33 cellular contexts compared by ENCODE assay signal in genomic region chr11:54979375-54979774, GRCh38.
"Had no signal": no experiment of that assay in that cellular context is flagged by ENCODE, and none has a peak within 500 bp of the region (broad histone marks: within the 10 kb centered on the region; RNA-seq: fewer than 3 reads in every experiment).

No MANE protein-coding gene starts in this region.

- H3K36me3 ChIP-seq: adrenal gland, brain microvascular endothelial cell, breast epithelium had no signal

- H3K4me1 ChIP-seq: adrenal gland, body of pancreas, breast epithelium had no signal

- DNase-seq: activated B cell treated with CpG ODN at 0.5 μM for 24 hours; activated CD4-positive, alpha-beta memory T cell treated with anti-CD3 and anti-CD28 coated beads, Interleukin-2, amount 10 ng/mL, durations not matched to agents 7 days and 5 days; activated CD4-positive, alpha-beta T cell treated with anti-CD3 and anti-CD28 coated beads for 48 hours; activated CD4-positive, alpha-beta T cell treated with anti-CD3 and anti-CD28 coated beads, Interleukin-2, amount 10 ng/mL, durations not matched to agents 7 days and 5 days; activated CD4-positive, alpha-beta T cell treated with anti-CD3 and anti-CD28 coated beads, Interleukin-2, amount 50 U/mL, for 48 hours; activated CD4-positive, CD25-positive, alpha-beta regulatory T cell treated with anti-CD3 and anti-CD28 coated beads, Interleukin-2, amount 50 U/mL, for 72 hours; activated CD8-positive, alpha-beta memory T cell treated with anti-CD3 and anti-CD28 coated beads for 24 hours; activated CD8-positive, alpha-beta memory T cell treated with anti-CD3 and anti-CD28 coated beads, Interleukin-2, amount 10 ng/mL, durations not matched to agents 7 days and 5 days; activated CD8-positive, alpha-beta memory T cell treated with anti-CD3 and anti-CD28 coated beads, Interleukin-2, amount 50 U/mL, for 48 hours; activated CD8-positive, alpha-beta T cell treated with anti-CD3 and anti-CD28 coated beads, Interleukin-2, amount 10 ng/mL, durations not matched to agents 7 days and 5 days; activated effector memory CD4-positive, alpha-beta T cell treated with anti-CD3 and anti-CD28 coated beads, Interleukin-2, amount 50 U/mL, for 16 hours; activated gamma-delta T cell treated with Interleukin-2 at 50 U/mL for 16 hours; activated naive CD4-positive, alpha-beta T cell; activated naive CD4-positive, alpha-beta T cell treated with anti-CD3 and anti-CD28 coated beads for 36 hours; activated naive CD4-positive, alpha-beta T cell treated with anti-CD3 and anti-CD28 coated beads, Interleukin-2, amount 50 U/mL, for 16 hours; activated naive CD8-positive, alpha-beta T cell treated with anti-CD3 and anti-CD28 coated beads for 36 hours; activated T-cell treated with anti-CD3 and anti-CD28 coated beads, Interleukin-2, amount 50 U/mL, for 4 hours; activated T-cell treated with anti-CD3 and anti-CD28 coated beads, Interleukin-2, amount 50 U/mL, for 72 hours; adrenal gland; amniotic stem cell; aorta; body of pancreas; brain microvascular endothelial cell; central memory CD4-positive, alpha-beta T cell; T-helper 1 cell; T-helper 2 cell; T-helper 9 cell had no signal

- H3K27me3 ChIP-seq: adrenal gland, body of pancreas, brain microvascular endothelial cell, breast epithelium had no signal

- H3K27ac ChIP-seq: adrenal gland, body of pancreas, brain microvascular endothelial cell, breast epithelium, VCaP had no signal

- H3K4me3 ChIP-seq: adrenal gland, body of pancreas, breast epithelium had no signal

- ATAC-seq: activated CD8-positive, alpha-beta memory T cell treated with anti-CD3 and anti-CD28 coated beads, Interleukin-2, amount 10 ng/mL, durations not matched to agents 7 days and 5 days; activated CD8-positive, alpha-beta T cell treated with anti-CD3 and anti-CD28 coated beads, Interleukin-2, amount 10 ng/mL, durations not matched to agents 7 days and 5 days; activated naive CD4-positive, alpha-beta T cell treated with anti-CD3 and anti-CD28 coated beads, Interleukin-2, amount 50 U/mL, for 72 hours; activated T-cell treated with anti-CD3 and anti-CD28 coated beads, Interleukin-2, amount 50 U/mL, for 4 hours; activated T-cell treated with anti-CD3 and anti-CD28 coated beads, Interleukin-2, amount 50 U/mL, for 72 hours; activated T-helper 17 cell treated with anti-CD3 and anti-CD28 coated beads, Interleukin-2, amount 50 U/mL, for 72 hours; body of pancreas had no signal

- FAIRE-seq: astrocyte, TTC549 had no signal
